Comparison of ENCODE assay signal across 12 cellular contexts in the genomic region with DNA sequence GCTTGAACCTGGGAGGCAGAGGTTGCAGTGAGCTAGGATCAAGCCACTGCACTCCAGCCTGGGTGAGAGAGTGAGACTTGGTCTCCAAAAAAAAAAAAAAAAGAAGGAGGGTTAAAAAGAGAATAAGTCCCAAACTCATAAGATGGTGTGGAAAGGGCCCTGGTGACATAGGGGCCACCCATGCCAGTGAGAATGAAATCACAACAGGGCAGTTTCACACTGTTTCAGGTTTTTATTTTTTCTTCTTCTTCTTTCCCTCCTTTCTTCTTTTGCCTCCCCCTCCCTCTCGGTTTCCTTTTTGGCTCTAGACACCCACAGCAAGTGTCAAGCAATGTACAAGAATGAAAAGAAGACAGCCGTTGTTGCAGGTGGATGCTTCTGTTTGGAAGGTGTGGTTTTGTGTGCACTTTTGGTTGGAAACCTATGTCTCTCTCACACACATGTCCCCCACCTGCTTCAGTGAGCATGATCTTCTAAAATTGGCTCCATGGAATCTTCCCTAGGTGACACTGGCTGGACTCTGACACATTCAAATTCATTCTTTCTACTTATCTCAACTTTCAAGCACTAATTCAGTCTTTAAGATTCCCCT.
DNase-seq lines count a peak whose midpoint lies in the region; ATAC-seq and TF ChIP-seq lines count a peak whose summit lies in the region.
"Had no signal": no experiment of that assay in that cellular context is flagged by ENCODE, and none has a peak within 500 bp of the region (broad histone marks: within the 10 kb centered on the region; RNA-seq: fewer than 3 reads in every experiment).

No MANE protein-coding gene starts in this region.

- DNase-seq in GM10266 (ENCODE audit: extremely low spot score), result peak; percentile 12
- DNase-seq in MM.1S, result peak; percentile 75
- DNase-seq in C1 segment of cervical spinal cord (lab: John Stamatoyannopoulos, UW), result no peak
- no peak for DNase-seq in GM03348 (ENCODE audit: low spot score)
- no peak for DNase-seq in NCI-H2196 (lab: John Stamatoyannopoulos, UW; ENCODE audit: unreplicated experiment)
- no peak for DNase-seq in NCI-H1417 treated with DMSO at 0.1 percent for 48 hours (lab: John Stamatoyannopoulos, UW)
- DNase-seq: CD8-positive, alpha-beta memory T cell; cerebellar nuclear complex; NCI-H1436; stimulated activated CD4-positive, alpha-beta T cell treated with anti-CD3 and anti-CD28 coated beads, Interleukin-2, amount 100 ng/mL, for 24 hours had no signal

- peak overlapping the region; percentile 100 for H3K27ac ChIP-seq in MM.1S (ENCODE audit: low read length)

- no peaks in the 10 kb centered on the region for H3K27me3 ChIP-seq in MM.1S (replicated peaks; ENCODE audit: insufficient read depth, low read length)

- H3K36me3 ChIP-seq in MM.1S (replicated peaks; ENCODE audit: insufficient read depth, low read length), result no peaks in the 10 kb centered on the region

- ATAC-seq in GM19324 (IDR thresholded peaks at IDR 0.05; ENCODE audit: low FRiP score, unreplicated experiment) (peak; percentile 69), HG02763 (IDR thresholded peaks at IDR 0.05; ENCODE audit: unreplicated experiment) (peak; percentile 54)

- peaks cover 61% of the 10 kb centered on the region for H3K4me1 ChIP-seq in MM.1S (ENCODE audit: low read length)

- no peaks in the 10 kb centered on the region for H4K20me1 ChIP-seq in MM.1S (ENCODE audit: insufficient read depth, low read length)

- no peak overlapping the region for H3K4me3 ChIP-seq in MM.1S (ENCODE audit: low read length)

- H3K9ac ChIP-seq in MM.1S (ENCODE audit: low read length), result peak overlapping the region; percentile 18; the same call in 1 of the 2 replicates

- TF ChIP-seq CTCF in GM10266 (IDR thresholded peaks at IDR 0.05; ENCODE audit: control insufficient read depth, insufficient read depth, low read depth, missing control alignments), result no peak
- TF ChIP-seq CTCF in MM.1S (IDR thresholded peaks at IDR 0.05; ENCODE audit: low read length), result no peak

- H3K9me3 ChIP-seq in MM.1S (replicated peaks; ENCODE audit: insufficient read depth, low read length), result no peaks in the 10 kb centered on the region

- no peak overlapping the region for H2AFZ ChIP-seq in MM.1S (ENCODE audit: low read length)

- H3K79me2 ChIP-seq in MM.1S (ENCODE audit: low read length), result no peaks in the 10 kb centered on the region

- no peaks in the 10 kb centered on the region for H3K9me2 ChIP-seq in MM.1S (replicated peaks; ENCODE audit: insufficient read depth, low read length)

- H3K4me2 ChIP-seq in MM.1S (ENCODE audit: low read depth, low read length), result peak overlapping the region; percentile 76; the same call in 1 of the 2 replicates

- H3F3A ChIP-seq in MM.1S (ENCODE audit: insufficient read depth, low read length), result peaks cover 51% of the 10 kb centered on the region

Comparison
In these comparisons a context has a peak if more than half of its experiments do, and no peak if none do; other contexts are left out.
1. DNase-seq: peak in GM10266 (single experiment) and MM.1S (single experiment); none in C1 segment of cervical spinal cord (0 of 14), GM03348 (single experiment), NCI-H2196 (single experiment) and NCI-H1417 treated with DMSO at 0.1 percent for 48 hours (single experiment).